10 cellular contexts compared by ENCODE assay signal in the genomic region with DNA sequence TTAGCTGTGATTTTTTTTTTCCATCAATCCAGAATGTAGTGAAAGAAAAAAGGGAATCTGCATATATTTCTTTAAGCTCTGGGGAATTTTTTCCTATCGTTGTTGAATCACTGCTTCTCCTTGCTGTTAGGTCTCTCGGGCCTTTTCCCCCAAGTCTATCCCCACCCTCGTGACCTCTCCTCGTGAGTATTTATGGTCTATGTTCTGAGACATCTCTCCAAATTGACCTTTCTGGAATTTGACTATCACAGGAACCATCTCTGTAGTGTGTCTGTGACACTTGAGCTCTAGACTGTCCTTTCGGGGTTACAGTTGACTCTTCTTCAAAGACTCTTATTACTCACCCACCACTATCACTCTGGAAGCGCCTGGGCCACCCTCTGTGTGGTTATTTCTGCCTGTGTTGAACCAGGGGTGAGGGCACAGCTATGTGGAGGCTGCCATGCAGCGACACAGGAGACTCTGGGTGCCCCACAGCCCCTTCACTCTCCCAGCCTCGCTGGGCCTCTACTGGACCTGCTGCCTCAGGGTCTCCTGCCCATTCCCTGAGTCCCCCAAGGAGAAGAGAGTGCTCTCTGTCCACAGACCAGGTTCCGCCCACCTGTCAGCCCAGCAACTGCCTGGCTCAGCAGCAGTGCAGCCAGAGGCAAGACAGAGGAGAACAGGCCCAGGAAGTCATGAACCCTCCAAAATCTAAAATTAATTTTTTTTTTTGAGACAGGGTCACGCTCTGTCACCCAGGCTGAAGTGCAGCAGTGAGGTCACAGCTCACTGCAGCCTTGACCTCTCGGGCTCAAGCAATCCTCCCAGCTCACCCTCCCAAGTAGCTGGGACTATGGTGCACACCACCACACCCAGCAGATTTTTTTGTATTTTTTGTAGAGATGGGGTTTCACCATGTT. TPM values are rescaled to one million over a fixed set of nuclear protein-coding genes. Genes with fewer than 3 reads are reported as not detected.
A peak's percentile ranks its signal among the peaks of the same experiment; 100 is the strongest.
DNase-seq lines count a peak whose midpoint lies in the region; ATAC-seq, FAIRE-seq and TF ChIP-seq lines count a peak whose summit lies in the region.
"Had no signal": no experiment of that assay in that cellular context is flagged by ENCODE, and none has a peak within 500 bp of the region (broad histone marks: within the 10 kb centered on the region; RNA-seq: fewer than 3 reads in every experiment).

No MANE protein-coding gene starts in this region.

- POLR2A ChIA-PET in K562 (lab: Yijun Ruan, JAX): interaction anchor here (0.6 to 2.8 kb wide), 4 partner anchors 10 to 366 kb away, joined by 3 to 8 read pairs (median 6); no protein-coding TSS in a partner anchor

- no peak overlapping the region for H3K4me3 Mint-ChIP-seq in activated T-helper 1 cell treated with anti-CD3 and anti-CD28 coated beads, Interleukin-12 subunit alpha, Interleukin-12 subunit beta, Interleukin-2, Interleukin-4 antibody, amounts not matched to agents 30 ng/mL and 10 ng/mL and 1 ng/mL, durations not matched to agents 14 hours and 24 hours and 36 hours

- intact Hi-C loops in K562 (cut with micrococcal nuclease): no loop called here
- intact Hi-C loops in activated T-helper 1 cell treated with anti-CD3 and anti-CD28 coated beads, Interleukin-12 subunit alpha, Interleukin-12 subunit beta, Interleukin-2, Interleukin-4 antibody, amounts not matched to agents 30 ng/mL and 10 ng/mL and 1 ng/mL, durations not matched to agents 14 hours and 24 hours and 36 hours (cut with micrococcal nuclease): no loop called here

- H3K27ac ChIP-seq in K562 (ENCODE audit: extremely low read depth, low read depth, low read length): no peak overlapping the region
- H3K27ac ChIP-seq: left lung had no signal

- H2AFZ ChIP-seq in K562 (ENCODE audit: low read depth, low read length): no peak overlapping the region

- H3K36me3 Mint-ChIP-seq in activated T-helper 1 cell treated with anti-CD3 and anti-CD28 coated beads, Interleukin-12 subunit alpha, Interleukin-12 subunit beta, Interleukin-2, Interleukin-4 antibody, amounts not matched to agents 30 ng/mL and 10 ng/mL and 1 ng/mL, durations not matched to agents 14 hours and 24 hours and 36 hours (ENCODE audit: low read depth): peaks cover 25% of the 10 kb centered on the region

- H3K27me3 ChIP-seq in K562 (ENCODE audit: control insufficient read depth in 2 of 2, insufficient read depth in 2 of 2, low read length in 2 of 2): no peaks in the 10 kb centered on the region
- H3K27me3 ChIP-seq: left lung had no signal

- no peak for TF ChIP-seq EP300 in K562 (IDR thresholded peaks at IDR 0.05; ENCODE audit: low read length)

- H4K20me1 ChIP-seq in K562 (replicated peaks; ENCODE audit: control insufficient read depth, insufficient read depth, low read length): no peaks in the 10 kb centered on the region

- no peaks in the 10 kb centered on the region for H3K79me2 ChIP-seq in K562 (ENCODE audit: control insufficient read depth, insufficient read depth, low read length)

- 92% methylated on average over 11 of the region's 11 CpGs for WGBS in K562 (ENCODE audit: insufficient coverage, low coverage, missing lambda C conversion rate)

- H3K9me1 ChIP-seq in K562 (ENCODE audit: control insufficient read depth, insufficient read depth, low read length): no peaks in the 10 kb centered on the region

- H3K27ac Mint-ChIP-seq in activated T-helper 1 cell treated with anti-CD3 and anti-CD28 coated beads, Interleukin-12 subunit alpha, Interleukin-12 subunit beta, Interleukin-2, Interleukin-4 antibody, amounts not matched to agents 30 ng/mL and 10 ng/mL and 1 ng/mL, durations not matched to agents 14 hours and 24 hours and 36 hours: no peak overlapping the region

- ATAC-seq in GM19395 (IDR thresholded peaks at IDR 0.05; ENCODE audit: unreplicated experiment) (peak; percentile 69), HG03066 (IDR thresholded peaks at IDR 0.05; ENCODE audit: low read depth, unreplicated experiment) (peak; percentile 79), K562 (peak; percentile 35)
- ATAC-seq: left lung had no signal

- no peaks in the 10 kb centered on the region for H3K9me3 Mint-ChIP-seq in activated T-helper 1 cell treated with anti-CD3 and anti-CD28 coated beads, Interleukin-12 subunit alpha, Interleukin-12 subunit beta, Interleukin-2, Interleukin-4 antibody, amounts not matched to agents 30 ng/mL and 10 ng/mL and 1 ng/mL, durations not matched to agents 14 hours and 24 hours and 36 hours

- DNase-seq in GM13976 (ENCODE audit: low spot score) (peak; percentile 45), K562 (ENCODE audit: extremely low read depth in 1 of 4, low spot score in 3 of 4) (no peak), NCI-H82 treated with DMSO at 0.1 percent for 48 hours (lab: John Stamatoyannopoulos, UW; ENCODE audit: unreplicated experiment) (no peak), HuH-7 (ENCODE audit: low spot score) (no peak), EL (no peak)
- DNase-seq in activated T-helper 1 cell treated with anti-CD3 and anti-CD28 coated beads, Interleukin-12 subunit alpha, Interleukin-12 subunit beta, Interleukin-2, Interleukin-4 antibody, amounts not matched to agents 30 ng/mL and 10 ng/mL and 1 ng/mL, durations not matched to agents 14 hours and 24 hours and 36 hours (ENCODE audit: low spot score): no peak
- DNase-seq: COR-L47, left lung had no signal

- no TSS peak for BruUV-seq in K562 (replicated peaks; lab: Mats Ljungman, UMichigan)

- no peak overlapping the region for H3K4me2 ChIP-seq in K562 (ENCODE audit: insufficient read depth, low read length)

- H3K9me3 ChIP-seq in K562 (replicated peaks; ENCODE audit: control insufficient read depth, insufficient read depth, low read depth, low read length): no peaks in the 10 kb centered on the region
- H3K9me3 ChIP-seq: left lung had no signal

- no peak overlapping the region for H3K4me3 ChIP-seq in K562
- H3K4me3 ChIP-seq: left lung had no signal

- TF ChIP-seq CTCF in GM13976 (IDR thresholded peaks at IDR 0.05; ENCODE audit: borderline replicate concordance, control extremely low read depth, extremely low read depth, insufficient read depth, missing control alignments) (no peak), K562 (IDR thresholded peaks at IDR 0.05 in 2 of 3, conservative IDR thresholded peaks at IDR 0.05 in 1 of 3; ENCODE audit: insufficient read depth in 2 of 3, low read depth in 1 of 3, low read length in 3 of 3) (no peak)

- CTCF ChIA-PET in K562 (lab: Yijun Ruan, JAX; ENCODE audit: low intra/inter-chr PET ratio): no interaction called here

- FAIRE-seq in K562 (lab: Jason Lieb, UNC): no peak

- H3K4me1 Mint-ChIP-seq in activated T-helper 1 cell treated with anti-CD3 and anti-CD28 coated beads, Interleukin-12 subunit alpha, Interleukin-12 subunit beta, Interleukin-2, Interleukin-4 antibody, amounts not matched to agents 30 ng/mL and 10 ng/mL and 1 ng/mL, durations not matched to agents 14 hours and 24 hours and 36 hours (ENCODE audit: low read depth): peaks cover 7% of the 10 kb centered on the region

- H3K27me3 Mint-ChIP-seq in activated T-helper 1 cell treated with anti-CD3 and anti-CD28 coated beads, Interleukin-12 subunit alpha, Interleukin-12 subunit beta, Interleukin-2, Interleukin-4 antibody, amounts not matched to agents 30 ng/mL and 10 ng/mL and 1 ng/mL, durations not matched to agents 14 hours and 24 hours and 36 hours (ENCODE audit: insufficient read depth): no peaks in the 10 kb centered on the region

- peaks cover 67% of the 10 kb centered on the region for H3K36me3 ChIP-seq in K562 (ENCODE audit: control insufficient read depth, insufficient read depth, low read length)

- peak overlapping the region in 1 of 2 experiments; percentile 41; a peak in 2 of 4 replicates for H3K9ac ChIP-seq in K562 (ENCODE audit: insufficient read depth in 1 of 2, low read depth in 2 of 2, low read length in 2 of 2)

- in situ Hi-C loops in GM13976 (cut with MboI; ENCODE audit: low sequenced_read_pairs, unreplicated experiment): no loop called here
- in situ Hi-C loops in K562 (cut with MboI): no loop called here

- H3K4me1 ChIP-seq in K562 (replicated peaks in 1 of 2; ENCODE audit: control insufficient read depth in 2 of 2, insufficient read depth in 2 of 2, low read length in 2 of 2): no peaks in the 10 kb centered on the region
- H3K4me1 ChIP-seq: left lung had no signal

- TF ChIP-seq POLR2A in K562 (conservative IDR thresholded peaks at IDR 0.05): no peak

- no peak for TF ChIP-seq RAD21 in K562 (CRISPR knock-in tag; conservative IDR thresholded peaks at IDR 0.05 in 1 of 2, IDR thresholded peaks at IDR 0.05 in 1 of 2)

TF ChIP-seq in K562, 482 proteins besides CTCF, POLR2A, EP300 and RAD21 (continues in another document):
- 0 out of 2 replicates have a peak, but pooled peaks have one; percentile 44 for TF ChIP-seq SUPT5H (IDR thresholded peaks at IDR 0.05)
- TF ChIP-seq PHF21A (IDR thresholded peaks at IDR 0.05; ENCODE audit: borderline replicate concordance, low read depth): no peak

RNA-seq across cellular contexts. Expression of gene PTPRN2, which starts 45.7 kb away (rescaled TPM):
- not detected in 2 replicates for total RNA-seq in K562 (2011; cell fraction: chromatin; rRNA removed; ENCODE audit: low replicate concordance)
- total RNA-seq in K562 (2011; cell fraction: nucleolus; rRNA removed): not detected in 2 replicates
- not detected in 2 replicates for total RNA-seq in K562 (2011; cell fraction: nucleoplasm; rRNA removed)
- total RNA-seq in K562 (2014; rRNA removed) (not detected in 2 replicates), K562 (2014; rRNA removed; fragmentation: Illumina TruSeq; extraction: Trizol) (not detected in 2 replicates), K562 (2015; rRNA removed; fragmentation: Illumina TruSeq; extraction: Trizol) (not detected in 2 replicates), K562 (2021) (0.09 TPM in 1 of 2 replicates, not detected in the other)
- polyA plus RNA-seq in K562 (2011; rRNA removed) (not detected in 2 replicates), K562 (2014; fragmentation: Illumina TruSeq; extraction: Trizol) (not detected in 2 replicates), K562 (2014; fragmentation: Nextera tagmentation; extraction: Ambion mirVana) (not detected), K562 (2014; rRNA removed) (not detected in 2 replicates)
- polyA plus RNA-seq in K562 (2011; cell fraction: cytosol; rRNA removed): not detected in 2 replicates
- polyA plus RNA-seq in K562 (2011; cell fraction: nucleus; rRNA removed): not detected in 2 replicates
- polyA plus RNA-seq in K562 (2012): 0.04 TPM in 1 of 2 replicates, not detected in the other
- not detected in 2 replicates for polyA minus RNA-seq in K562 (2011; rRNA and poly(A)+ RNA removed)
- 0.73 TPM in 1 of 2 replicates, not detected in the other for polyA minus RNA-seq in K562 (2011; cell fraction: cytosol; rRNA and poly(A)+ RNA removed)
- polyA minus RNA-seq in K562 (2011; cell fraction: nucleus; rRNA and poly(A)+ RNA removed): not detected in 2 replicates
- 0.41 and 0.47 TPM in 2 replicates for total RNA-seq in activated T-helper 1 cell treated with anti-CD3 and anti-CD28 coated beads, Interleukin-12 subunit alpha, Interleukin-12 subunit beta, Interleukin-2, Interleukin-4 antibody, amounts not matched to agents 30 ng/mL and 10 ng/mL and 1 ng/mL, durations not matched to agents 14 hours and 24 hours and 36 hours
